8 cellular contexts compared by ENCODE assay signal in genomic region chr4:78775278-78776030, GRCh38. TPM values are rescaled to one million over a fixed set of nuclear protein-coding genes. Genes with fewer than 3 reads are reported as not detected.
DNase-seq lines count a peak whose midpoint lies in the region; ATAC-seq and TF ChIP-seq lines count a peak whose summit lies in the region.

No MANE protein-coding gene starts in this region.

- H3K36me3 ChIP-seq in suprapubic skin = no peaks in the 10 kb centered on the region

- peak overlapping the region; percentile 93 for H3K27ac ChIP-seq in suprapubic skin

- in situ Hi-C loops in SK-MEL-5 (cut with HindIII; ENCODE audit: low pct_unique_long_range_greater_than_20kb, low sequenced_read_pairs) = no loop called here

- no peaks in the 10 kb centered on the region for H3K27me3 ChIP-seq in suprapubic skin

- ATAC-seq in GM21737 (IDR thresholded peaks at IDR 0.05; ENCODE audit: unreplicated experiment) = peak; percentile 52

- peaks cover 27% of the 10 kb centered on the region for H3K4me1 ChIP-seq in suprapubic skin

- no peak for TF ChIP-seq CTCF in suprapubic skin (IDR thresholded peaks at IDR 0.05)

- H3K9me3 ChIP-seq in suprapubic skin = no peaks in the 10 kb centered on the region

- peak; percentile 80 for DNase-seq in EL
- DNase-seq in KG1 (lab: John Stamatoyannopoulos, UW) = peak; percentile 84
- peak; percentile 78 for DNase-seq in SK-MEL-5 (ENCODE audit: low read depth, low spot score)
- peak; percentile 88 for DNase-seq in activated naive CD4-positive, alpha-beta T cell treated with anti-CD3 and anti-CD28 coated beads, Interleukin-2, amount 50 U/mL, for 16 hours
- DNase-seq in globus pallidus (ENCODE audit: low spot score) = peak; percentile 86
- peak; percentile 83 for DNase-seq in occipital lobe (lab: John Stamatoyannopoulos, UW)
- peak; percentile 92 for DNase-seq in suprapubic skin (ENCODE audit: low spot score in 2 of 2)

- no peak for TF ChIP-seq EP300 in suprapubic skin (IDR thresholded peaks at IDR 0.05)

- TF ChIP-seq POLR2A in suprapubic skin (IDR thresholded peaks at IDR 0.05) = peak in 1 of 2 donors; percentile 16

- under 1% methylated on average over 41 of the region's 51 CpGs for WGBS in suprapubic skin

- peak overlapping the region; percentile 70 for H3K4me3 ChIP-seq in suprapubic skin

RNA-seq across cellular contexts. Expression of gene BMP2K, which starts 0.7 kb away (rescaled TPM):
- total RNA-seq in SK-MEL-5 (2014; rRNA removed; shearing (Covaris generic)) = 21.4 and 22.9 TPM in 2 replicates
- polyA plus RNA-seq in SK-MEL-5 (2015; cell fraction: cytosol; rRNA removed) = 11.0 and 15.0 TPM in 2 replicates
- polyA plus RNA-seq in SK-MEL-5 (2015; cell fraction: nucleus; rRNA removed) = 12.3 and 17.4 TPM in 2 replicates
- 80.6 TPM for total RNA-seq in occipital lobe
- total RNA-seq in suprapubic skin = 10 to 100 TPM; 29.7 to 79.1 (median 34.2) TPM

Comparison
In these comparisons a context has a peak if more than half of its experiments do, and no peak if none do; other contexts are left out.
1. Peak in every context shown above with its lines: DNase-seq, ATAC-seq, H3K4me3 ChIP-seq and H3K27ac ChIP-seq.